1 cellular context compared by ENCODE assay signal in the genomic region with DNA sequence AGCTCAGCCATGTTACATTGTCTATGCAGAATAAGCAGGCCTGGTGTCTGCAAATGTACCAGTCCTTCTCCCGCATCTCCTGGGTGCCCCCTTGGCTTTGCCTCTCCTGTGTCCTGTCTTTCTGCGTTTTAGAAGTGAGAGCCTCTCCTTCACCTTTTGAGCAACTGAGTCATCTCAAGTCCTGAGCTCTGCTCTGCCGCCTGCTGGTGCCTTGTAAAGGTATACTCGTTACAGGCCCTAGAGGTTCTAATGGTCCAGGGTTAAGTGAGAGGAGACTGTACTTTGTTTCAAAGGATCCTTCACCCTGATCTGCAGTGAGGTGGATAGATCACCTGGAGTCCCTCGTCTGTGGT.
TF ChIP-seq lines count a peak whose summit lies in the region.

No MANE protein-coding gene starts in this region.

TF ChIP-seq in IMR-90, 13 proteins besides CTCF, POLR2A, EP300 and RAD21:
- TF ChIP-seq ELK1 (IDR thresholded peaks at IDR 0.05; ENCODE audit: borderline replicate concordance, low read depth, low read length) (no peak), MAFK (IDR thresholded peaks at IDR 0.05; ENCODE audit: low read depth, low read length) (no peak), BHLHE40 (IDR thresholded peaks at IDR 0.05; ENCODE audit: low read depth, low read length) (no peak), MXI1 (IDR thresholded peaks at IDR 0.05; ENCODE audit: borderline replicate concordance, low read depth, low read length) (no peak)
- TF ChIP-seq, protein P1, sequence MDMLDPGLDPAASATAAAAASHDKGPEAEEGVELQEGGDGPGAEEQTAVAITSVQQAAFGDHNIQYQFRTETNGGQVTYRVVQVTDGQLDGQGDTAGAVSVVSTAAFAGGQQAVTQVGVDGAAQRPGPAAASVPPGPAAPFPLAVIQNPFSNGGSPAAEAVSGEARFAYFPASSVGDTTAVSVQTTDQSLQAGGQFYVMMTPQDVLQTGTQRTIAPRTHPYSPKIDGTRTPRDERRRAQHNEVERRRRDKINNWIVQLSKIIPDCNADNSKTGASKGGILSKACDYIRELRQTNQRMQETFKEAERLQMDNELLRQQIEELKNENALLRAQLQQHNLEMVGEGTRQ (IDR thresholded peaks at IDR 0.05; ENCODE audit: low read depth, low read length): no peak
TF ChIP-seq in IMR-90: peak in this region for 0.
